In genomic region chr12:93311827-93312226, GRCh38 we compare ENCODE assay signal across 24 cellular contexts.
"Had no signal": no experiment of that assay in that cellular context is flagged by ENCODE, and none has a peak within 500 bp of the region (broad histone marks: within the 10 kb centered on the region; RNA-seq: fewer than 3 reads in every experiment).

No MANE protein-coding gene starts in this region.

- H2AFZ ChIP-seq: parathyroid adenoma had no signal

- H3K9me3 ChIP-seq: psoas muscle, sigmoid colon, thoracic aorta had no signal

- ATAC-seq: activated CD8-positive, alpha-beta T cell treated with anti-CD3 and anti-CD28 coated beads for 36 hours; esophagus mucosa; foreskin keratinocyte; heart left ventricle; left colon; psoas muscle; stimulated activated naive CD8-positive, alpha-beta T cell treated with anti-CD3 and anti-CD28 coated beads, Interleukin-15, Interleukin-2, amounts not matched to agents 100 U/mL and 50 U/mL, for 24 hours had no signal

- H3K4me1 ChIP-seq: foreskin keratinocyte, parathyroid adenoma, sigmoid colon had no signal

- H3K27me3 ChIP-seq: foreskin keratinocyte, heart left ventricle, sigmoid colon had no signal

- H3K9ac ChIP-seq: parathyroid adenoma had no signal

- H3K4me2 ChIP-seq: smooth muscle cell had no signal

- H3K36me3 ChIP-seq: heart left ventricle, sigmoid colon, thoracic aorta had no signal

- H3K27ac ChIP-seq: foreskin keratinocyte, heart left ventricle, parathyroid adenoma, psoas muscle, sigmoid colon, thoracic aorta had no signal

- H3K4me3 ChIP-seq: heart left ventricle, psoas muscle, sigmoid colon, smooth muscle cell, thoracic aorta had no signal

- H3K79me2 ChIP-seq: parathyroid adenoma had no signal

- DNase-seq: activated B cell treated with CpG ODN at 0.5 μM for 24 hours; activated CD4-positive, alpha-beta T cell treated with anti-CD3 and anti-CD28 coated beads, Interleukin-2, amount 50 U/mL, for 1 hour; activated CD8-positive, alpha-beta T cell treated with anti-CD3 and anti-CD28 coated beads for 36 hours; activated effector memory CD4-positive, alpha-beta T cell treated with Interleukin-2 at 50 U/mL for 16 hours; activated naive CD4-positive, alpha-beta T cell treated with anti-CD3 and anti-CD28 coated beads for 36 hours; activated naive CD8-positive, alpha-beta T cell treated with anti-CD3 and anti-CD28 coated beads for 36 hours; amniotic stem cell; caudate nucleus; foreskin keratinocyte; heart left ventricle; hypothalamus; immature natural killer cell; kidney; left colon; mammary epithelial cell; naive B cell; nucleus accumbens; psoas muscle; sigmoid colon; stimulated activated naive CD8-positive, alpha-beta T cell treated with anti-CD3 and anti-CD28 coated beads, Interleukin-15, Interleukin-2, amounts not matched to agents 100 U/mL and 50 U/mL, for 24 hours had no signal
